ENCODE assay signal across 16 cellular contexts in genomic region chr7:83475403-83475802, GRCh38.
DNase-seq lines count a peak whose midpoint lies in the region; ATAC-seq and TF ChIP-seq lines count a peak whose summit lies in the region.
"Had no signal": no experiment of that assay in that cellular context is flagged by ENCODE, and none has a peak within 500 bp of the region (broad histone marks: within the 10 kb centered on the region; RNA-seq: fewer than 3 reads in every experiment).

No MANE protein-coding gene starts in this region.

- peak; percentile 80 for ATAC-seq in HCT116
- ATAC-seq in GM21576 (IDR thresholded peaks at IDR 0.05; ENCODE audit: unreplicated experiment): no peak
- no peak for ATAC-seq in HG03460 (IDR thresholded peaks at IDR 0.05; ENCODE audit: unreplicated experiment)
- ATAC-seq: activated CD4-positive, CD25-positive, alpha-beta regulatory T cell treated with anti-CD3 and anti-CD28 coated beads, Interleukin-2, amount 50 U/mL, for 24 hours; lower lobe of right lung; stimulated activated effector memory CD8-positive, alpha-beta T cell treated with anti-CD3 and anti-CD28 coated beads, Interleukin-12 subunit alpha, Interleukin-12 subunit beta, amount 100 ng/mL, for 72 hours had no signal

- POLR2A ChIA-PET in HCT116 (lab: Charles Lee): no interaction called here

- H3K9me3 Mint-ChIP-seq in Calu3 (ENCODE audit: low read depth, unreplicated experiment): no peaks in the 10 kb centered on the region

- H2AFZ ChIP-seq in HCT116 (ENCODE audit: low read depth, low read length, poor library complexity, severe bottlenecking): peak overlapping the region; percentile 28

- H3K27ac ChIP-seq in HCT116 (ENCODE audit: low read depth, low read length) (no peak overlapping the region), WERI-Rb-1 (no peak overlapping the region)
- H3K27ac ChIP-seq: lower lobe of right lung had no signal

- intact Hi-C loops in Calu3 (cut with micrococcal nuclease; ENCODE audit: unreplicated experiment): no loop called here
- intact Hi-C loops in HCT116 (cut with micrococcal nuclease): no loop called here

- no peak overlapping the region for H3K4me2 ChIP-seq in HCT116 (ENCODE audit: low read length)

- no peak for TF ChIP-seq RAD21 in HCT116 (IDR thresholded peaks at IDR 0.05; ENCODE audit: low read depth)

- H4K20me1 ChIP-seq in HCT116 (ENCODE audit: insufficient read depth): no peaks in the 10 kb centered on the region

- no peaks in the 10 kb centered on the region for H3K36me3 Mint-ChIP-seq in Calu3 (ENCODE audit: insufficient read depth, unreplicated experiment)
- H3K36me3 Mint-ChIP-seq: CD4-positive, CD25-positive, alpha-beta regulatory T cell; stimulated activated effector memory CD8-positive, alpha-beta T cell treated with anti-CD3 and anti-CD28 coated beads, Interleukin-12 subunit alpha, Interleukin-12 subunit beta, amount 100 ng/mL, for 72 hours had no signal

- H3K4me3 ChIP-seq in HCT116 (replicated peaks in 1 of 2; ENCODE audit: low read depth in 1 of 2, low read length in 2 of 2) (no peak overlapping the region), WERI-Rb-1 (ENCODE audit: low read depth, low read length) (no peak overlapping the region)
- H3K4me3 ChIP-seq: lower lobe of right lung had no signal

- H3K9ac ChIP-seq in HCT116 (ENCODE audit: low read length): no peak overlapping the region

- TF ChIP-seq CTCF in Calu3 (IDR thresholded peaks at IDR 0.05; ENCODE audit: unreplicated experiment): no peak
- TF ChIP-seq CTCF in HCT116 (IDR thresholded peaks at IDR 0.05 in 2 of 3, conservative IDR thresholded peaks at IDR 0.05 in 1 of 3; ENCODE audit: borderline replicate concordance in 1 of 3, insufficient read depth in 1 of 3, low read depth in 2 of 3, low read length in 2 of 3): peak in 2 of 3 experiments; percentile 46 to 55; a peak in 3 of 6 replicates
- TF ChIP-seq CTCF in WERI-Rb-1 (IDR thresholded peaks at IDR 0.05; ENCODE audit: low read depth, low read length): peak; percentile 22; the same call in 1 of the 2 replicates

- no peak overlapping the region for H3K27ac Mint-ChIP-seq in Calu3 (ENCODE audit: unreplicated experiment)
- H3K27ac Mint-ChIP-seq: CD4-positive, CD25-positive, alpha-beta regulatory T cell; stimulated activated effector memory CD8-positive, alpha-beta T cell treated with anti-CD3 and anti-CD28 coated beads, Interleukin-12 subunit alpha, Interleukin-12 subunit beta, amount 100 ng/mL, for 72 hours had no signal

- no peak overlapping the region for H3K4me3 Mint-ChIP-seq in Calu3 (ENCODE audit: low read depth, unreplicated experiment)
- H3K4me3 Mint-ChIP-seq: CD4-positive, CD25-positive, alpha-beta regulatory T cell; stimulated activated effector memory CD8-positive, alpha-beta T cell treated with anti-CD3 and anti-CD28 coated beads, Interleukin-12 subunit alpha, Interleukin-12 subunit beta, amount 100 ng/mL, for 72 hours had no signal

- H3K4me1 ChIP-seq in HCT116 (ENCODE audit: control insufficient read depth in 1 of 2, insufficient read depth in 2 of 2, low read length in 2 of 2): no peaks in the 10 kb centered on the region
- H3K4me1 ChIP-seq: lower lobe of right lung had no signal

- H3K36me3 ChIP-seq in HCT116 (ENCODE audit: control insufficient read depth in 1 of 2, insufficient read depth in 2 of 2, low read length in 2 of 2) (no peaks in the 10 kb centered on the region), WERI-Rb-1 (no peaks in the 10 kb centered on the region)
- H3K36me3 ChIP-seq: lower lobe of right lung had no signal

- H3K27me3 Mint-ChIP-seq in Calu3 (ENCODE audit: unreplicated experiment): no peaks in the 10 kb centered on the region
- H3K27me3 Mint-ChIP-seq: CD4-positive, CD25-positive, alpha-beta regulatory T cell had no signal

- no peak for TF ChIP-seq POLR2A in HCT116 (IDR thresholded peaks at IDR 0.05; ENCODE audit: borderline replicate concordance, extremely low read depth, insufficient read depth, insufficient read length)

- H3K9me2 ChIP-seq in HCT116 (ENCODE audit: insufficient read depth): no peaks in the 10 kb centered on the region

- BruUV-seq in Calu3 (replicated peaks; lab: Mats Ljungman, UMichigan) (no TSS peak), HCT116 (replicated peaks; lab: Mats Ljungman, UMichigan) (no TSS peak)

- RAD21 ChIA-PET in HCT116 (lab: Charles Lee; ENCODE audit: low non-redundant PET in 1 of 2, low total read pairs in 2 of 2, uncharacterized antibody in 2 of 2, unreplicated experiment in 2 of 2): no interaction called here

- DNase-seq in Calu3 (peak; percentile 6), HCT116 (ENCODE audit: low read depth, low spot score) (peak; percentile 12), WERI-Rb-1 (peak; percentile 25), islet precursor cell (peak; percentile 80), medulla oblongata (ENCODE audit: extremely low spot score) (no peak), C1 segment of cervical spinal cord (lab: John Stamatoyannopoulos, UW) (no peak)
- DNase-seq: activated T-cell treated with anti-CD3 and anti-CD28 coated beads, Interleukin-2, amount 50 U/mL, for 1 hour; CD4-positive, CD25-positive, alpha-beta regulatory T cell; cerebellar nuclear complex; HCEC 1CT; lower lobe of right lung; stimulated activated CD4-positive, alpha-beta T cell treated with anti-CD3 and anti-CD28 coated beads, Interleukin-4, amount 100 ng/mL, for 4 hours had no signal

- no peaks in the 10 kb centered on the region for H3K79me2 ChIP-seq in HCT116 (ENCODE audit: insufficient read depth, low read length)

- CTCF ChIA-PET in Calu3 (lab: Charles Lee): interaction anchor here (0.6 kb wide), 1 partner anchor 313 kb away, joined by 4 read pairs; no protein-coding TSS in a partner anchor
- CTCF ChIA-PET in HCT116 (lab: Charles Lee): interaction anchor here (0.7 kb wide), 1 partner anchor 10 kb away, joined by 3 read pairs; no protein-coding TSS in a partner anchor

- H3K27me3 ChIP-seq in HCT116 (ENCODE audit: insufficient read depth, low read length): no peaks in the 10 kb centered on the region
- no peaks in the 10 kb centered on the region for H3K27me3 ChIP-seq in WERI-Rb-1 (ENCODE audit: insufficient read depth, low read depth, severe bottlenecking)

- H3K9me3 ChIP-seq in HCT116 (ENCODE audit: control insufficient read depth in 1 of 2, insufficient read depth in 1 of 2, low read depth in 1 of 2, low read length in 2 of 2) (no peaks in the 10 kb centered on the region), WERI-Rb-1 (ENCODE audit: severe bottlenecking) (no peaks in the 10 kb centered on the region)
- H3K9me3 ChIP-seq: lower lobe of right lung had no signal

- no peaks in the 10 kb centered on the region for H3K4me1 Mint-ChIP-seq in Calu3 (ENCODE audit: low read depth, unreplicated experiment)
- H3K4me1 Mint-ChIP-seq: CD4-positive, CD25-positive, alpha-beta regulatory T cell; stimulated activated effector memory CD8-positive, alpha-beta T cell treated with anti-CD3 and anti-CD28 coated beads, Interleukin-12 subunit alpha, Interleukin-12 subunit beta, amount 100 ng/mL, for 72 hours had no signal

TF ChIP-seq in HCT116, 20 proteins besides CTCF, POLR2A, EP300 and RAD21 (continues in another document):
- TF ChIP-seq TCF7L2 (IDR thresholded peaks at IDR 0.05; ENCODE audit: borderline replicate concordance, extremely low read depth, insufficient read depth, insufficient read length) (no peak), ATF3 (IDR thresholded peaks at IDR 0.05) (no peak), SIN3A (IDR thresholded peaks at IDR 0.05; ENCODE audit: low read depth) (no peak), ZFX (IDR thresholded peaks at IDR 0.05) (no peak), YY1 (IDR thresholded peaks at IDR 0.05; ENCODE audit: extremely low read depth, insufficient replicate concordance, low read depth, low read length) (no peak), JUND (IDR thresholded peaks at IDR 0.05) (no peak), ZBTB33 (IDR thresholded peaks at IDR 0.05; ENCODE audit: extremely low read depth, insufficient replicate concordance, low read length) (no peak), SP1 (IDR thresholded peaks at IDR 0.05; ENCODE audit: low read depth) (no peak), ZNF274 (IDR thresholded peaks at IDR 0.05; ENCODE audit: low read depth, low read length) (no peak), EGR1 (IDR thresholded peaks at IDR 0.05; ENCODE audit: low read depth) (no peak), EZH2 (IDR thresholded peaks at IDR 0.05) (no peak)

Comparison
In these comparisons a context has a peak if more than half of its experiments do, and no peak if none do; other contexts are left out.
1. DNase-seq: peak in Calu3 (single experiment), HCT116 (single experiment), WERI-Rb-1 (single experiment) and islet precursor cell (single experiment); none in medulla oblongata (single experiment) and C1 segment of cervical spinal cord (0 of 14).